In genomic region chr10:83218205-83218604, GRCh38 we compare ENCODE assay signal across 12 cellular contexts.
DNase-seq lines count a peak whose midpoint lies in the region; ATAC-seq and TF ChIP-seq lines count a peak whose summit lies in the region.
"Had no signal": no experiment of that assay in that cellular context is flagged by ENCODE, and none has a peak within 500 bp of the region (broad histone marks: within the 10 kb centered on the region; RNA-seq: fewer than 3 reads in every experiment).

No MANE protein-coding gene starts in this region.

- no peak overlapping the region for H3K27ac Mint-ChIP-seq in endodermal cell
- no peak overlapping the region for H3K27ac Mint-ChIP-seq in nephron progenitor cell
- H3K27ac Mint-ChIP-seq in activated naive CD4-positive, alpha-beta T cell treated with anti-CD3 and anti-CD28 coated beads, Interleukin-2, amount 50 U/mL, for 72 hours = no peak overlapping the region

- 81 to 90% methylated on average over 2 to 5 of the region's 5 CpGs for WGBS in endodermal cell (ENCODE audit: insufficient coverage in 1 of 2, insufficient read length in 1 of 2), 2 experiments

- H3K36me3 Mint-ChIP-seq in endodermal cell (ENCODE audit: low read depth) (no peaks in the 10 kb centered on the region), nephron progenitor cell (ENCODE audit: low read depth) (no peaks in the 10 kb centered on the region)
- H3K36me3 Mint-ChIP-seq in activated naive CD4-positive, alpha-beta T cell treated with anti-CD3 and anti-CD28 coated beads, Interleukin-2, amount 50 U/mL, for 72 hours = no peaks in the 10 kb centered on the region
- H3K36me3 Mint-ChIP-seq: CD4-positive, alpha-beta memory T cell had no signal

- H3K36me3 ChIP-seq in H7 (replicated peaks; ENCODE audit: control insufficient read depth, insufficient read depth, low read length) = no peaks in the 10 kb centered on the region
- H3K36me3 ChIP-seq in endodermal cell (ENCODE audit: control insufficient read depth, insufficient read depth, low read length) = no peaks in the 10 kb centered on the region
- H3K36me3 ChIP-seq: BE2C had no signal

- no peak for TF ChIP-seq CTCF in GM12865 (IDR thresholded peaks at IDR 0.05; ENCODE audit: insufficient read depth, low read depth, low read length, missing control alignments)
- no peak for TF ChIP-seq CTCF in endodermal cell (conservative IDR thresholded peaks at IDR 0.05)
- TF ChIP-seq CTCF in nephron progenitor cell (IDR thresholded peaks at IDR 0.05) = no peak

- H3K27ac ChIP-seq in endodermal cell (ENCODE audit: low read depth, low read length) = no peak overlapping the region
- H3K27ac ChIP-seq: C4-2B, HL-60 had no signal

- no peaks in the 10 kb centered on the region for H3K4me1 ChIP-seq in endodermal cell (ENCODE audit: control insufficient read depth, insufficient read depth, low read length)
- H3K4me1 ChIP-seq: BE2C had no signal

- H3K4me3 ChIP-seq in GM12865 (ENCODE audit: low read depth, low read length) (no peak overlapping the region), H7 (ENCODE audit: insufficient read depth, low read depth, low read length) (no peak overlapping the region), endodermal cell (ENCODE audit: low read length) (no peak overlapping the region)

- no peaks in the 10 kb centered on the region for H3K27me3 Mint-ChIP-seq in endodermal cell (ENCODE audit: insufficient read depth)
- H3K27me3 Mint-ChIP-seq in nephron progenitor cell (ENCODE audit: low read depth, poor library complexity) = no peaks in the 10 kb centered on the region
- H3K27me3 Mint-ChIP-seq: CD4-positive, alpha-beta memory T cell had no signal

- peaks cover 21% of the 10 kb centered on the region for H3K4me1 Mint-ChIP-seq in endodermal cell
- peaks cover 3% of the 10 kb centered on the region for H3K4me1 Mint-ChIP-seq in nephron progenitor cell
- H3K4me1 Mint-ChIP-seq: CD4-positive, alpha-beta memory T cell had no signal

- no peaks in the 10 kb centered on the region for H3K9me3 ChIP-seq in endodermal cell (ENCODE audit: control insufficient read depth, low read length)
- H3K9me3 ChIP-seq: BE2C had no signal

- H3K9ac ChIP-seq in endodermal cell (ENCODE audit: extremely low read depth, low read length, poor library complexity, severe bottlenecking) = no peak overlapping the region

- peak; percentile 8 for DNase-seq in GM12865 (ENCODE audit: low read depth)
- peak; percentile 6 for DNase-seq in H7
- peak; percentile 80 for DNase-seq in endodermal cell
- DNase-seq in nephron progenitor cell = peak; percentile 7
- DNase-seq in activated naive CD4-positive, alpha-beta T cell treated with anti-CD3 and anti-CD28 coated beads, Interleukin-2, amount 50 U/mL, for 72 hours (ENCODE audit: low spot score in 2 of 2) = no peak
- DNase-seq: BE2C; CD4-positive, alpha-beta memory T cell; DMS79 had no signal

- no peak overlapping the region for H3K4me3 Mint-ChIP-seq in endodermal cell
- H3K4me3 Mint-ChIP-seq in nephron progenitor cell = no peak overlapping the region
- H3K4me3 Mint-ChIP-seq: CD4-positive, alpha-beta memory T cell had no signal

- H3K9me3 Mint-ChIP-seq in endodermal cell (no peaks in the 10 kb centered on the region), nephron progenitor cell (no peaks in the 10 kb centered on the region)
- peaks cover 16 to 17% of the 10 kb centered on the region in 2 donors for H3K9me3 Mint-ChIP-seq in activated naive CD4-positive, alpha-beta T cell treated with anti-CD3 and anti-CD28 coated beads, Interleukin-2, amount 50 U/mL, for 72 hours

- ATAC-seq in activated CD4-positive, CD25-positive, alpha-beta regulatory T cell treated with anti-CD3 and anti-CD28 coated beads, Interleukin-2, amount 50 U/mL, for 24 hours = no peak
- no peak for ATAC-seq in activated naive CD4-positive, alpha-beta T cell treated with anti-CD3 and anti-CD28 coated beads, Interleukin-2, amount 50 U/mL, for 72 hours
- ATAC-seq in GM18870 (IDR thresholded peaks at IDR 0.05; ENCODE audit: unreplicated experiment) = no peak

- no peaks in the 10 kb centered on the region; the same call in 1 of the 2 replicates for H3K27me3 ChIP-seq in H7 (ENCODE audit: control insufficient read depth, insufficient read depth, low read length)
- H3K27me3 ChIP-seq in endodermal cell (ENCODE audit: control insufficient read depth, insufficient read depth, low read length, poor library complexity, severe bottlenecking) = no peaks in the 10 kb centered on the region
- H3K27me3 ChIP-seq: BE2C had no signal

Comparison
In these comparisons a context has a peak if more than half of its experiments do, and no peak if none do; other contexts are left out.
1. DNase-seq: peak in GM12865 (single experiment), H7 (single experiment), endodermal cell (single experiment) and nephron progenitor cell (single experiment); none in activated naive CD4-positive, alpha-beta T cell treated with anti-CD3 and anti-CD28 coated beads, Interleukin-2, amount 50 U/mL, for 72 hours (0 of 2).